Comparison of ENCODE assay signal across 8 cellular contexts in the genomic region with DNA sequence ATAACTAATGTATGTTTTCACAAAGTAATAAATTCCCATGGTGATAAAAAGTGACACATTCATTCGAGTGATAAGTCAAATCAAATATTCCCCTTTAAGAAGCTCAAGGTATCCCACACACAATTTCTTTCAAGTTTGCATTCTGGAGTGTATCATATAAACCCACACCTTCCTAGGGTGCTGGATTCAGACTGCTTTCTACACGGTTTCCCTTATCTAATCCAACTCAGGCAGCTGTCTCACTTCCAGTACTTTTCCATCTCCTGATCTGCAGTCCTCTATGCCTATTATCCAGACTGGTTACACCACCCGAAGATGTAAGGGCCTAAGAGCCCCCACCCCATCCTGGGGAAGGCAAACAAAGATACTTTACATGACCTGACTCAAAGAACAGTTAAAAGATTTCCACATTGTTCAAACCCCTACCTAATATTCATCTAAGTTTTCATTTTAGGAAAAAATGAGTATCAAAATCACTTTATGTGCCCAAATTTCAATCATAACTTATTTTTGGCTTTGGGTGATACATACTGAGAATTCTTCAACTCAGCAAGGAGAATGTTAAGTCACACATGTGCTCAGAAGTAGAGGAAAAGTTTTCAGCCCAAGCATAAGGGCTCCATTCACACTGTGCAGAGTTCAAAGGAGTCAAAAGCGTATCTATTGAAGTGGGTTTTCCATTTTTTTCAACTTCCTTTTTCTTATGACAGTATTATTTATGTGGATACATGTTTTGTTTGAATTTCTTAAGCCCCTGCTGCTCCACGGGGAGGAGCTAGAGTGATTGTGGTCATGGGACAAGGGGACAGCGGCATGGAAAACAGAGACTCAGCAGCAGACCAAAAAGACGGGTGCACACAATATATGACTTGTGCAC. TPM values are rescaled to one million over a fixed set of nuclear protein-coding genes. Genes with fewer than 3 reads are reported as not detected.
DNase-seq lines count a peak whose midpoint lies in the region; ATAC-seq and TF ChIP-seq lines count a peak whose summit lies in the region.

No MANE protein-coding gene starts in this region.

- peaks cover 13% of the 10 kb centered on the region for H3K79me2 ChIP-seq in mesendoderm (ENCODE audit: control insufficient read depth, insufficient read depth, low read length)

- peak overlapping the region; percentile 3 for H4K8ac ChIP-seq in mesendoderm (ENCODE audit: low read depth, low read length)

- H3K36me3 ChIP-seq in heart right ventricle (peaks cover 0 to 9% (median 0%) of the 10 kb centered on the region in 9 donors), breast epithelium (no peaks in the 10 kb centered on the region), mesendoderm (ENCODE audit: control insufficient read depth, insufficient read depth, low read length) (no peaks in the 10 kb centered on the region), thoracic aorta (no peaks in the 10 kb centered on the region)

- peak overlapping the region in 1 of 10 donors; percentile 8 for H3K4me3 ChIP-seq in heart right ventricle
- no peak overlapping the region for H3K4me3 ChIP-seq in breast epithelium
- no peak overlapping the region for H3K4me3 ChIP-seq in mesendoderm (ENCODE audit: low read length)
- H3K4me3 ChIP-seq in thoracic aorta = peak overlapping the region; percentile 52

- 11% methylated on average over 7 of the region's 7 CpGs for WGBS in heart right ventricle, 2 donors
- no CpG with 5 or more reads among the region's 7 CpGs for WGBS in mesendoderm (ENCODE audit: extremely low coverage, insufficient coverage, low lambda C conversion rate)

- H3K9me3 ChIP-seq in heart right ventricle (no peaks in the 10 kb centered on the region), breast epithelium (no peaks in the 10 kb centered on the region), thoracic aorta (no peaks in the 10 kb centered on the region)

- CTCF ChIA-PET in RWPE1 (lab: Yijun Ruan, JAX) = interaction anchor here (0.6 to 2.8 kb wide), 4 partner anchors 17 to 114 kb away, joined by 3 to 18 read pairs (median 4); no protein-coding TSS in a partner anchor

- no peak overlapping the region for H2AK5ac ChIP-seq in mesendoderm (ENCODE audit: low read length)

- no peak for TF ChIP-seq POLR2A in breast epithelium (IDR thresholded peaks at IDR 0.05)

- H3K4me1 ChIP-seq in heart right ventricle (peaks cover 36 to 97% (median 83%) of the 10 kb centered on the region in 9 donors), breast epithelium (peaks cover 13 to 36% of the 10 kb centered on the region in 2 donors), mesendoderm (ENCODE audit: control insufficient read depth, low read depth, low read length) (peaks cover 10% of the 10 kb centered on the region), thoracic aorta (ENCODE audit: control insufficient read depth in 1 of 2, low read depth in 2 of 2) (peaks cover 71 to 88% of the 10 kb centered on the region in 2 donors)

- DNase-seq in heart right ventricle (peak in 1 of 2 donors; percentile 73), cardiac septum (ENCODE audit: low spot score) (no peak), RWPE1 (ENCODE audit: low spot score) (no peak), breast epithelium (ENCODE audit: low spot score in 2 of 2) (no peak), mesendoderm (peak; percentile 43), thoracic aorta (ENCODE audit: low spot score) (no peak), AG20443 (ENCODE audit: low spot score) (no peak)

- peak overlapping the region; percentile 40 for H3K56ac ChIP-seq in mesendoderm (ENCODE audit: low read length)

- peak overlapping the region; percentile 86 for H2BK120ac ChIP-seq in mesendoderm (ENCODE audit: low read depth, low read length)

- peak overlapping the region; percentile 16 for H3K9ac ChIP-seq in mesendoderm (ENCODE audit: low read length)

- no peak overlapping the region for H3K4ac ChIP-seq in mesendoderm (ENCODE audit: low read depth, low read length)

- no peak overlapping the region for H2BK15ac ChIP-seq in mesendoderm (replicated peaks; ENCODE audit: low read depth)

- no peak overlapping the region for H3K18ac ChIP-seq in mesendoderm (ENCODE audit: low read length)

- no peak overlapping the region for H3K23ac ChIP-seq in mesendoderm (ENCODE audit: low read length)

- intact Hi-C loops in heart right ventricle (cut with DNase I) (loop anchor here in 7 of 10 donors (1.0 to 5.0 kb wide), 5 partner anchors 41 to 114 kb away; partner anchors contain the start of gene CORO1C (in 7 of the 7)), cardiac septum (cut with DNase I) (loop anchor here (2.0 to 10.0 kb wide), 4 partner anchors 23 to 165 kb away; partner anchors contain the start of genes CORO1C and SSH1), breast epithelium (cut with DNase I; ENCODE audit: low total_unique reads) (no loop called here)

- H3K27me3 ChIP-seq in heart right ventricle = no peaks in the 10 kb centered on the region
- no peaks in the 10 kb centered on the region for H3K27me3 ChIP-seq in breast epithelium
- H3K27me3 ChIP-seq in mesendoderm (ENCODE audit: insufficient read depth, low read length, poor library complexity) = no peaks in the 10 kb centered on the region
- no peaks in the 10 kb centered on the region for H3K27me3 ChIP-seq in thoracic aorta (replicated peaks; ENCODE audit: insufficient read depth)

- no peak overlapping the region for H4K5ac ChIP-seq in mesendoderm (ENCODE audit: low read length)

- peak overlapping the region; percentile 89 to 98 (median 94) for H3K27ac ChIP-seq in heart right ventricle
- H3K27ac ChIP-seq in RWPE1 = peak overlapping the region; percentile 58
- H3K27ac ChIP-seq in breast epithelium = peak overlapping the region; percentile 97 to 99
- H3K27ac ChIP-seq in mesendoderm (ENCODE audit: low read depth, low read length) = peak overlapping the region; percentile 47
- peak overlapping the region; percentile 95 for H3K27ac ChIP-seq in thoracic aorta

- H2BK5ac ChIP-seq in mesendoderm (ENCODE audit: low read length) = no peak overlapping the region

- H3K4me2 ChIP-seq in mesendoderm (ENCODE audit: low read length) = no peak overlapping the region

- peak in 8 of 9 donors; percentile 15 to 67 (median 41) for TF ChIP-seq CTCF in heart right ventricle (IDR thresholded peaks at IDR 0.05)
- TF ChIP-seq CTCF in RWPE1 (conservative IDR thresholded peaks at IDR 0.05; ENCODE audit: low read depth) = no peak
- TF ChIP-seq CTCF in breast epithelium (IDR thresholded peaks at IDR 0.05) = no peak
- no peak for TF ChIP-seq CTCF in thoracic aorta (IDR thresholded peaks at IDR 0.05)

- ATAC-seq in heart right ventricle (peak in 5 of 8 donors; percentile 20 to 44 (median 38)), thoracic aorta (ENCODE audit: insufficient number of reproducible peaks, low FRiP score, low read depth) (peak; percentile 21), GM21367 (IDR thresholded peaks at IDR 0.05; ENCODE audit: unreplicated experiment) (no peak)

- H3K79me1 ChIP-seq in mesendoderm (ENCODE audit: low read length) = peaks cover 12% of the 10 kb centered on the region

- POLR2A ChIA-PET in RWPE1 (lab: Yijun Ruan, JAX; ENCODE audit: low non-redundant PET) = no interaction called here

RNA-seq across cellular contexts. Expression of gene CORO1C, which starts 41.8 kb away (rescaled TPM):
- total RNA-seq in heart right ventricle = 10 to 100 TPM; 50.2 to 88.6 (median 59.1) TPM
- polyA plus RNA-seq in heart right ventricle = 10 to 100 TPM; 25.5 to 34.5 TPM
- total RNA-seq in cardiac septum = 74.7 TPM
- 100 to 1,000 TPM; 121 to 155 (median 149) TPM for total RNA-seq in breast epithelium
- polyA plus RNA-seq in mesendoderm (2013, experiment 1 of 2) = 122 TPM
- 119 TPM for polyA plus RNA-seq in mesendoderm (2013, experiment 2 of 2)
- 100 to 1,000 TPM; 157 to 208 TPM for total RNA-seq in thoracic aorta

RNA-seq across cellular contexts. Expression of gene SELPLG, which starts 55.9 kb away (rescaled TPM):
- 10 to 100 TPM in 1 of 10 donors, 1 to 10 TPM in 9; 1.5 to 17.6 (median 2.4) TPM for total RNA-seq in heart right ventricle
- 1 to 10 TPM in 1 of 2 donors, under 1 TPM in 1; 0.88 to 3.9 TPM for polyA plus RNA-seq in heart right ventricle
- total RNA-seq in cardiac septum = 3.1 TPM
- 10 to 100 TPM in 1 of 3 donors, 1 to 10 TPM in 2; 5.2 to 16.6 (median 6.7) TPM for total RNA-seq in breast epithelium
- 0.03 TPM for polyA plus RNA-seq in mesendoderm (2013, experiment 1 of 2)
- 0.11 TPM for polyA plus RNA-seq in mesendoderm (2013, experiment 2 of 2)
- 10 to 100 TPM; 14.3 to 17.3 TPM for total RNA-seq in thoracic aorta

Comparison
In these comparisons a context has a peak if more than half of its experiments do, and no peak if none do; other contexts are left out.
1. H3K27ac ChIP-seq: peak in every context shown above with its lines; median percentile 98 in breast epithelium; 95 in thoracic aorta; 94 in heart right ventricle; 58 in RWPE1; 47 in mesendoderm.
2. CTCF ChIP-seq: peak in heart right ventricle (8 of 9); none in RWPE1 (single experiment), breast epithelium (0 of 3) and thoracic aorta (single experiment).